8 cellular contexts compared by ENCODE assay signal in genomic region chr10:116490028-116490662, GRCh38. TPM values are rescaled to one million over a fixed set of nuclear protein-coding genes. Genes with fewer than 3 reads are reported as not detected.
DNase-seq lines count a peak whose midpoint lies in the region; ATAC-seq, FAIRE-seq and TF ChIP-seq lines count a peak whose summit lies in the region.

No MANE protein-coding gene starts in this region.

- POLR2A ChIA-PET in CD4-positive, alpha-beta T cell (lab: Charles Lee), result no interaction called here

- intact Hi-C loops in CD4-positive, alpha-beta T cell (cut with DNase I, micrococcal nuclease), result no loop called here

- H3K4me3 Mint-ChIP-seq in CD4-positive, alpha-beta T cell, result no peak overlapping the region

- no peaks in the 10 kb centered on the region for H3K9me3 ChIP-seq in CD4-positive, alpha-beta T cell (ENCODE audit: control insufficient read depth, low read length)

- ATAC-seq in CD4-positive, alpha-beta T cell (ENCODE audit: poor library complexity), result no peak
- peak; percentile 58 for ATAC-seq in GM21786 (IDR thresholded peaks at IDR 0.05; ENCODE audit: unreplicated experiment)
- ATAC-seq in GM21381 (IDR thresholded peaks at IDR 0.05; ENCODE audit: unreplicated experiment), result no peak
- no peak for ATAC-seq in GM18498 (IDR thresholded peaks at IDR 0.05; ENCODE audit: unreplicated experiment)

- no peak for FAIRE-seq in GM12891 (lab: Jason Lieb, UNC)

- CTCF ChIA-PET in CD4-positive, alpha-beta T cell (lab: Charles Lee), result no interaction called here

- H3K27ac ChIP-seq in CD4-positive, alpha-beta T cell (ENCODE audit: low read depth, low read length), result no peak overlapping the region

- H3K27ac Mint-ChIP-seq in CD4-positive, alpha-beta T cell, result no peak overlapping the region

- TF ChIP-seq CTCF in CD4-positive, alpha-beta T cell (IDR thresholded peaks at IDR 0.05), result peak; percentile 53

- H3K36me3 Mint-ChIP-seq in CD4-positive, alpha-beta T cell (ENCODE audit: low read depth), result no peaks in the 10 kb centered on the region

- no peaks in the 10 kb centered on the region for H3K27me3 Mint-ChIP-seq in CD4-positive, alpha-beta T cell

- no peak for DNase-seq in CD4-positive, alpha-beta T cell
- peak; percentile 53 for DNase-seq in RKO (ENCODE audit: low spot score)
- DNase-seq in germinal center (ENCODE audit: low spot score), result peak; percentile 12
- DNase-seq in GM12891 (ENCODE audit: insufficient read length, low spot score), result no peak
- no peak for DNase-seq in NCI-H2029 (lab: John Stamatoyannopoulos, UW)

- H3K9me3 Mint-ChIP-seq in CD4-positive, alpha-beta T cell, result no peaks in the 10 kb centered on the region

- no peaks in the 10 kb centered on the region for H3K4me1 Mint-ChIP-seq in CD4-positive, alpha-beta T cell (ENCODE audit: low read depth)

- no peaks in the 10 kb centered on the region for H3K27me3 ChIP-seq in CD4-positive, alpha-beta T cell (ENCODE audit: control insufficient read depth, insufficient read depth, low read length)

- TF ChIP-seq POLR2A in GM12891 (IDR thresholded peaks at IDR 0.05; ENCODE audit: low read depth, low read length), result no peak

TF ChIP-seq in GM12891, 5 proteins besides CTCF, POLR2A, EP300 and RAD21:
- TF ChIP-seq PAX5 (IDR thresholded peaks at IDR 0.05; ENCODE audit: insufficient read depth, low read length, severe bottlenecking) (no peak), SPI1 (IDR thresholded peaks at IDR 0.05; ENCODE audit: low read depth, low read length) (no peak), POU2F2 (IDR thresholded peaks at IDR 0.05; ENCODE audit: low read depth, low read length) (no peak), TAF1 (IDR thresholded peaks at IDR 0.05; ENCODE audit: low read depth, low read length) (no peak), POLR2AphosphoS5 (IDR thresholded peaks at IDR 0.05; ENCODE audit: low read depth, low read length) (no peak)

RNA-seq across cellular contexts. Expression of gene PNLIP, which starts 55.6 kb away (rescaled TPM):
- not detected for total RNA-seq in CD4-positive, alpha-beta T cell
- not detected for polyA plus RNA-seq in GM12891 (2012; ENCODE audit: low read depth, missing spikeins)

Comparison
In these comparisons a context has a peak if more than half of its experiments do, and no peak if none do; other contexts are left out.
1. DNase-seq: peak in RKO (single experiment) and germinal center (single experiment); none in CD4-positive, alpha-beta T cell (0 of 10), GM12891 (single experiment) and NCI-H2029 (single experiment).